Comparison of ENCODE assay signal across 25 cellular contexts in the genomic region with DNA sequence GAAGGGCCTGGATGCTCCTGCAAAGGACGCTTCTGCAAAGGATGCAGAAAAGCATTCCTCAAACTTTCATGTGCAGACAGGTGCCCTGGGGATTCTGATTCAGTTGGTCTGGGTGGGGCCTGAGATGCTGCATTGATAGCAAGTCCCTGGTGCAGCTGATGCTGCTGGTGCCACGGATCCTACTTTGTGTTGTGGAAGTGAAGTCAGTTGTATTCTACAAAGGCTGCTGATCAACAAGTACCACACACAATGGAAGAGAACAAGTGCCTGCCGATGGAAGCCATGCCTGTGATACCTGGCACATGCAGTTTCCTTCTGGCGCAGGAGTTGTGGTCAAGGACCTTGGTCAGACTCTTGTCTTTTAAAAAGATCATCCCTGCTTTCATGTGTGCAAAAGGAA.
DNase-seq lines count a peak whose midpoint lies in the region; ATAC-seq, FAIRE-seq and TF ChIP-seq lines count a peak whose summit lies in the region.
"Had no signal": no experiment of that assay in that cellular context is flagged by ENCODE, and none has a peak within 500 bp of the region (broad histone marks: within the 10 kb centered on the region; RNA-seq: fewer than 3 reads in every experiment).

No MANE protein-coding gene starts in this region.

- no peaks in the 10 kb centered on the region for H3K23me2 ChIP-seq in H1 (ENCODE audit: low read depth, low read length)

- H3K14ac ChIP-seq in H1 (ENCODE audit: insufficient read length) = no peak overlapping the region

- ATAC-seq in A549 (no peak), omental fat pad (ENCODE audit: low FRiP score) (no peak)

- H3K79me1 ChIP-seq in H1 (ENCODE audit: low read depth, low read length) = no peaks in the 10 kb centered on the region

- TF ChIP-seq RAD21 in A549 (conservative IDR thresholded peaks at IDR 0.05 in 1 of 2, IDR thresholded peaks at IDR 0.05 in 1 of 2) (no peak), H1 (IDR thresholded peaks at IDR 0.05 in 1 of 2, conservative IDR thresholded peaks at IDR 0.05 in 1 of 2; ENCODE audit: low read depth in 2 of 2, low read length in 2 of 2) (no peak)

- no peak overlapping the region for H2BK120ac ChIP-seq in H1 (replicated peaks; ENCODE audit: low read depth, low read length)

- H2BK12ac ChIP-seq in H1 (ENCODE audit: low read depth, low read length) = no peak overlapping the region

- no peak overlapping the region for H3K18ac ChIP-seq in H1 (ENCODE audit: extremely low read depth, low read length)

- no peak overlapping the region for H4K5ac ChIP-seq in H1 (ENCODE audit: insufficient read length, low read depth, low read length)

- peak in 2 of 3 experiments; percentile 20 to 25 for DNase-seq in NCI-H1417 (lab: John Stamatoyannopoulos, UW)
- DNase-seq in NCI-H1417 treated with DMSO at 0.1 percent for 48 hours (lab: John Stamatoyannopoulos, UW) = no peak
- DNase-seq in A549 (ENCODE audit: low read depth in 1 of 2, low spot score in 1 of 2) = no peak
- DNase-seq in Karpas-422 = no peak
- no peak for DNase-seq in H1 (ENCODE audit: low read depth in 1 of 2, low spot score in 2 of 2)
- DNase-seq in LoVo (ENCODE audit: low spot score) = no peak
- no peak for DNase-seq in omental fat pad (ENCODE audit: low spot score)
- no peak for DNase-seq in AML-193 (lab: John Stamatoyannopoulos, UW)
- DNase-seq: 8988T; CD4-positive, CD25-positive, alpha-beta regulatory T cell; GF-D8; GOT3; HCEC 1CT; KG1; NCI-H1092; NCI-H1436 treated with DMSO at 0.1 percent for 48 hours; NCI-H187 treated with DMSO at 0.1 percent for 48 hours; NCI-H446 treated with DMSO at 0.1 percent for 48 hours; NCI-H82; NK-92 treated with Interleukin-12 subunit alpha and Interleukin-12 subunit beta, amount 100 ng/mL, for 24 hours; PC-9; Right ventricle myocardium superior had no signal

- H2BK5ac ChIP-seq in H1 (ENCODE audit: low read depth, low read length) = no peak overlapping the region

- H3K9me3 ChIP-seq in A549 = peaks cover 19% of the 10 kb centered on the region
- H3K9me3 ChIP-seq in Karpas-422 (ENCODE audit: low read length) = peaks cover 5% of the 10 kb centered on the region; the same call in 1 of the 2 replicates
- peaks cover 2 to 3% of the 10 kb centered on the region in 2 experiments; a peak in 2 of 4 replicates for H3K9me3 ChIP-seq in H1 (ENCODE audit: insufficient read depth in 2 of 2, low read depth in 1 of 2, low read length in 1 of 2)

- H2AK5ac ChIP-seq in H1 (ENCODE audit: low read depth, low read length) = no peak overlapping the region

- H3K79me2 ChIP-seq in Karpas-422 (ENCODE audit: low read length) (no peaks in the 10 kb centered on the region), H1 (ENCODE audit: control insufficient read depth in 1 of 2, insufficient read depth in 2 of 2, low read length in 2 of 2) (no peaks in the 10 kb centered on the region)

- no peak for TF ChIP-seq EP300 in A549 (IDR thresholded peaks at IDR 0.05)
- TF ChIP-seq EP300 in H1 (IDR thresholded peaks at IDR 0.05; ENCODE audit: borderline replicate concordance in 1 of 2, low read depth in 2 of 2, low read length in 2 of 2) = no peak

- no peaks in the 10 kb centered on the region for H3K9me2 ChIP-seq in Karpas-422 (replicated peaks; ENCODE audit: insufficient read depth, low read length)

- H2BK15ac ChIP-seq in H1 (ENCODE audit: low read length) = no peak overlapping the region

- TF ChIP-seq CTCF in A549 (IDR thresholded peaks at IDR 0.05) (no peak), H1 (IDR thresholded peaks at IDR 0.05; ENCODE audit: control extremely low read depth in 1 of 3, insufficient read depth in 1 of 3, low read depth in 1 of 3, low read length in 3 of 3) (no peak), omental fat pad (IDR thresholded peaks at IDR 0.05) (no peak)

- TF ChIP-seq POLR2A in A549 (IDR thresholded peaks at IDR 0.05; ENCODE audit: low read length) = no peak
- TF ChIP-seq POLR2A in H1 (IDR thresholded peaks at IDR 0.05; ENCODE audit: control extremely low read depth in 1 of 2, low read depth in 2 of 2, low read length in 2 of 2) = no peak

- FAIRE-seq in A549 (lab: Jason Lieb, UNC) (no peak), H1 (lab: Jason Lieb, UNC) (no peak)
- FAIRE-seq: D721Med, GM12891 had no signal

- H4K91ac ChIP-seq in H1 (replicated peaks; ENCODE audit: insufficient read length, low read length) = no peak overlapping the region

- no peak overlapping the region for H2AFZ ChIP-seq in Karpas-422 (ENCODE audit: low read length)
- H2AFZ ChIP-seq in H1 (ENCODE audit: low read length) = no peak overlapping the region
- H2AFZ ChIP-seq: PC-9 had no signal

- 89% methylated on average over 4 of the region's 4 CpGs for WGBS in A549 (ENCODE audit: missing lambda C conversion rate)
- WGBS in H1 (ENCODE audit: extremely low coverage in 1 of 2, insufficient coverage in 1 of 2, insufficient read length in 1 of 2, insufficient replicate concordance in 2 of 2, low coverage in 1 of 2, low lambda C conversion rate in 2 of 2, missing lambda C conversion rate in 1 of 2), 2 experiments = 87% methylated on average over 4 of the region's 4 CpGs; no CpG with 5 or more reads in 1 of the 2 experiments

- H3K4me2 ChIP-seq in A549 (no peak overlapping the region), Karpas-422 (ENCODE audit: low read depth, low read length, poor library complexity, severe bottlenecking) (peak overlapping the region; percentile 26), H1 (ENCODE audit: insufficient read depth in 1 of 2, low read depth in 2 of 2, low read length in 2 of 2) (no peak overlapping the region)
- H3K4me2 ChIP-seq: BLaER1, PC-9 had no signal

- H2BK20ac ChIP-seq in H1 (ENCODE audit: low read length) = peak overlapping the region; percentile 11; the same call in 1 of the 2 replicates

- CTCF ChIA-PET in A549 (lab: Yijun Ruan, JAX) (interaction anchor here (0.7 kb wide), 1 partner anchor 62 kb away, joined by 3 read pairs; no protein-coding TSS in a partner anchor), H1 (lab: Charles Lee; ENCODE audit: partially characterized antibody) (interaction anchor here (0.7 to 1.1 kb wide), 3 partner anchors 13 to 273 kb away, joined by 3 to 4 read pairs (median 3); no protein-coding TSS in a partner anchor)

- H4K20me1 ChIP-seq in Karpas-422 (ENCODE audit: insufficient read depth, low read depth, low read length) = no peaks in the 10 kb centered on the region
- peaks cover 0 to 2% of the 10 kb centered on the region in 2 experiments for H4K20me1 ChIP-seq in H1 (replicated peaks in 1 of 2; ENCODE audit: control insufficient read depth in 1 of 2, insufficient read depth in 2 of 2, low read length in 2 of 2)
- H4K20me1 ChIP-seq: BLaER1 had no signal

- POLR2A ChIA-PET in A549 (lab: Yijun Ruan, JAX) (no interaction called here), H1 (lab: Charles Lee; ENCODE audit: partially characterized antibody) (no interaction called here)

- peak overlapping the region; percentile 97 to 99 for H3K27ac ChIP-seq in A549
- no peak overlapping the region for H3K27ac ChIP-seq in Karpas-422 (ENCODE audit: low read length)
- no peak overlapping the region for H3K27ac ChIP-seq in H1 (ENCODE audit: low read depth, low read length)
- H3K27ac ChIP-seq: BLaER1, PC-9 had no signal

- no peak overlapping the region for H3K23ac ChIP-seq in H1 (ENCODE audit: insufficient read length)

- H3K36me3 ChIP-seq in Karpas-422 (ENCODE audit: insufficient read depth, low read length) (peaks cover under 1% of the 10 kb centered on the region; the same call in 1 of the 2 replicates), H1 (ENCODE audit: control insufficient read depth in 2 of 4, insufficient read depth in 4 of 4, low read length in 3 of 4) (no peaks in the 10 kb centered on the region; a peak in 2 of 8 replicates)
- H3K36me3 ChIP-seq: BLaER1 had no signal

- H4K8ac ChIP-seq in H1 (ENCODE audit: extremely low read depth, insufficient read depth, low read length) = no peak overlapping the region

- H3K4ac ChIP-seq in H1 (replicated peaks; ENCODE audit: insufficient read length, low read depth, low read length) = no peak overlapping the region

- H3K56ac ChIP-seq in H1 (replicated peaks; ENCODE audit: insufficient read length, low read depth, low read length) = no peak overlapping the region

- H3K4me1 ChIP-seq in A549 (peaks cover 52% of the 10 kb centered on the region), Karpas-422 (ENCODE audit: low read length) (peaks cover 66% of the 10 kb centered on the region), H1 (replicated peaks in 1 of 4; ENCODE audit: control insufficient read depth in 3 of 4, insufficient read depth in 4 of 4, low read length in 3 of 4) (no peaks in the 10 kb centered on the region)

- H3K9ac ChIP-seq in Karpas-422 (ENCODE audit: low read length) (no peak overlapping the region), H1 (replicated peaks in 1 of 4; ENCODE audit: extremely low read depth in 1 of 4, low read depth in 3 of 4, low read length in 3 of 4) (no peak overlapping the region)
- H3K9ac ChIP-seq: BLaER1 had no signal

- H3K4me3 ChIP-seq in A549 (no peak overlapping the region), Karpas-422 (ENCODE audit: low read length) (no peak overlapping the region), H1 (ENCODE audit: extremely low read depth in 1 of 4, insufficient read depth in 2 of 4, low read depth in 3 of 4, low read length in 4 of 4) (no peak overlapping the region)
- H3K4me3 ChIP-seq: BLaER1, PC-9 had no signal

- H3K27me3 ChIP-seq in Karpas-422 (ENCODE audit: low read length) (no peaks in the 10 kb centered on the region), H1 (replicated peaks in 1 of 4; ENCODE audit: control insufficient read depth in 3 of 4, extremely low read depth in 1 of 4, insufficient read depth in 3 of 4, low read length in 3 of 4) (no peaks in the 10 kb centered on the region)
- H3K27me3 ChIP-seq: BLaER1 had no signal

TF ChIP-seq in A549, 52 proteins besides CTCF, POLR2A, EP300 and RAD21 (continues in another document):
- TF ChIP-seq CHD4 (IDR thresholded peaks at IDR 0.05; ENCODE audit: borderline replicate concordance) (no peak), CEBPB (IDR thresholded peaks at IDR 0.05) (no peak), BHLHE40 (IDR thresholded peaks at IDR 0.05; ENCODE audit: low read depth, low read length) (no peak)
- TF ChIP-seq, protein P1, sequence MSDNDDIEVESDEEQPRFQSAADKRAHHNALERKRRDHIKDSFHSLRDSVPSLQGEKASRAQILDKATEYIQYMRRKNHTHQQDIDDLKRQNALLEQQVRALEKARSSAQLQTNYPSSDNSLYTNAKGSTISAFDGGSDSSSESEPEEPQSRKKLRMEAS (IDR thresholded peaks at IDR 0.05) = no peak

TF ChIP-seq in H1, 55 proteins besides CTCF, POLR2A, EP300 and RAD21:
- no peak for TF ChIP-seq JUND (IDR thresholded peaks at IDR 0.05; ENCODE audit: low read length)
- TF ChIP-seq BRCA1 (IDR thresholded peaks at IDR 0.05; ENCODE audit: low read depth, low read length) = no peak
- TF ChIP-seq SIRT6 (IDR thresholded peaks at IDR 0.05; ENCODE audit: low read length) = no peak

Comparison
In these comparisons a context has a peak if more than half of its experiments do, and no peak if none do; other contexts are left out.
1. DNase-seq: peak in NCI-H1417 (2 of 3); none in NCI-H1417 treated with DMSO at 0.1 percent for 48 hours (single experiment), A549 (0 of 2), Karpas-422 (single experiment), H1 (0 of 2), LoVo (single experiment), omental fat pad (single experiment) and AML-193 (0 of 2).
2. H3K27ac ChIP-seq: peak in A549 (2 of 2); none in Karpas-422 (single experiment) and H1 (single experiment).